Comparison of ENCODE assay signal across 1 cellular context in the genomic region with DNA sequence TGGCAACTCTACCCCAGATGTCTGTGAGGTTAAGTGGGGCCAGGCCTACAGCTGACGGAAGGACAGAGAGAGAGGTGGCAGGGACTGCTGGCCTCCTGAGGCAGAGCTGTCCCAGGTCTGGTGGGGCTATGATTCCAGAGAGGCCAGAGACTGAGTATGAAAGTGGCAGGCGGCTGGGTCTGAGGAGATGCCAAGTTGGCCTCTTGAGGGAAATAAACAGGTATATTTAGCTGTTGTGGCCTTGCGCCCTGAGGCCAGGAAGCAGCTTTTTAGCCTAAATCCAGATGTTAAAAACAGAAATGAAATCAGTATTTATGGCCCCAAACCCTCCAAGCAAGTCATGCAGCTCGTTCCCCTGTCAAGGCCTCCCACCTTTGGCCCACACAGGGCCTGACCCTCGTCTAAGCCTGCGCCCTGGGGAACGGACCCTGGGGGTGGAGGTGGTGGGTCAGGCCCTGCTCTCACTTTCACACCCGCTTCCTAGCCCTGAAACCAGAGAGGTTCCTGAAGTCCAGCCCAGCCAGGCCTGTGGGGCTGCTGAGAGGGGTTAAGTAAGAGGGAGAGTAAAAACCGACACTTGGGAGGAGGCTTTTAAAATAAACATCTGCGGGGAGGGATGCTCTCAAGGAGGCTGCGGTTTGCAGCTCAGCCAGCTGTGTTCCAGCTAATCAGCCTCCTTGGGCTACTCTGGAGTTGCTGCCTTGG.
TF ChIP-seq lines count a peak whose summit lies in the region.

No MANE protein-coding gene starts in this region.

TF ChIP-seq in GM23338, 12 proteins besides CTCF, POLR2A, EP300 and RAD21 (continued from another document):
- TF ChIP-seq, protein P1, sequence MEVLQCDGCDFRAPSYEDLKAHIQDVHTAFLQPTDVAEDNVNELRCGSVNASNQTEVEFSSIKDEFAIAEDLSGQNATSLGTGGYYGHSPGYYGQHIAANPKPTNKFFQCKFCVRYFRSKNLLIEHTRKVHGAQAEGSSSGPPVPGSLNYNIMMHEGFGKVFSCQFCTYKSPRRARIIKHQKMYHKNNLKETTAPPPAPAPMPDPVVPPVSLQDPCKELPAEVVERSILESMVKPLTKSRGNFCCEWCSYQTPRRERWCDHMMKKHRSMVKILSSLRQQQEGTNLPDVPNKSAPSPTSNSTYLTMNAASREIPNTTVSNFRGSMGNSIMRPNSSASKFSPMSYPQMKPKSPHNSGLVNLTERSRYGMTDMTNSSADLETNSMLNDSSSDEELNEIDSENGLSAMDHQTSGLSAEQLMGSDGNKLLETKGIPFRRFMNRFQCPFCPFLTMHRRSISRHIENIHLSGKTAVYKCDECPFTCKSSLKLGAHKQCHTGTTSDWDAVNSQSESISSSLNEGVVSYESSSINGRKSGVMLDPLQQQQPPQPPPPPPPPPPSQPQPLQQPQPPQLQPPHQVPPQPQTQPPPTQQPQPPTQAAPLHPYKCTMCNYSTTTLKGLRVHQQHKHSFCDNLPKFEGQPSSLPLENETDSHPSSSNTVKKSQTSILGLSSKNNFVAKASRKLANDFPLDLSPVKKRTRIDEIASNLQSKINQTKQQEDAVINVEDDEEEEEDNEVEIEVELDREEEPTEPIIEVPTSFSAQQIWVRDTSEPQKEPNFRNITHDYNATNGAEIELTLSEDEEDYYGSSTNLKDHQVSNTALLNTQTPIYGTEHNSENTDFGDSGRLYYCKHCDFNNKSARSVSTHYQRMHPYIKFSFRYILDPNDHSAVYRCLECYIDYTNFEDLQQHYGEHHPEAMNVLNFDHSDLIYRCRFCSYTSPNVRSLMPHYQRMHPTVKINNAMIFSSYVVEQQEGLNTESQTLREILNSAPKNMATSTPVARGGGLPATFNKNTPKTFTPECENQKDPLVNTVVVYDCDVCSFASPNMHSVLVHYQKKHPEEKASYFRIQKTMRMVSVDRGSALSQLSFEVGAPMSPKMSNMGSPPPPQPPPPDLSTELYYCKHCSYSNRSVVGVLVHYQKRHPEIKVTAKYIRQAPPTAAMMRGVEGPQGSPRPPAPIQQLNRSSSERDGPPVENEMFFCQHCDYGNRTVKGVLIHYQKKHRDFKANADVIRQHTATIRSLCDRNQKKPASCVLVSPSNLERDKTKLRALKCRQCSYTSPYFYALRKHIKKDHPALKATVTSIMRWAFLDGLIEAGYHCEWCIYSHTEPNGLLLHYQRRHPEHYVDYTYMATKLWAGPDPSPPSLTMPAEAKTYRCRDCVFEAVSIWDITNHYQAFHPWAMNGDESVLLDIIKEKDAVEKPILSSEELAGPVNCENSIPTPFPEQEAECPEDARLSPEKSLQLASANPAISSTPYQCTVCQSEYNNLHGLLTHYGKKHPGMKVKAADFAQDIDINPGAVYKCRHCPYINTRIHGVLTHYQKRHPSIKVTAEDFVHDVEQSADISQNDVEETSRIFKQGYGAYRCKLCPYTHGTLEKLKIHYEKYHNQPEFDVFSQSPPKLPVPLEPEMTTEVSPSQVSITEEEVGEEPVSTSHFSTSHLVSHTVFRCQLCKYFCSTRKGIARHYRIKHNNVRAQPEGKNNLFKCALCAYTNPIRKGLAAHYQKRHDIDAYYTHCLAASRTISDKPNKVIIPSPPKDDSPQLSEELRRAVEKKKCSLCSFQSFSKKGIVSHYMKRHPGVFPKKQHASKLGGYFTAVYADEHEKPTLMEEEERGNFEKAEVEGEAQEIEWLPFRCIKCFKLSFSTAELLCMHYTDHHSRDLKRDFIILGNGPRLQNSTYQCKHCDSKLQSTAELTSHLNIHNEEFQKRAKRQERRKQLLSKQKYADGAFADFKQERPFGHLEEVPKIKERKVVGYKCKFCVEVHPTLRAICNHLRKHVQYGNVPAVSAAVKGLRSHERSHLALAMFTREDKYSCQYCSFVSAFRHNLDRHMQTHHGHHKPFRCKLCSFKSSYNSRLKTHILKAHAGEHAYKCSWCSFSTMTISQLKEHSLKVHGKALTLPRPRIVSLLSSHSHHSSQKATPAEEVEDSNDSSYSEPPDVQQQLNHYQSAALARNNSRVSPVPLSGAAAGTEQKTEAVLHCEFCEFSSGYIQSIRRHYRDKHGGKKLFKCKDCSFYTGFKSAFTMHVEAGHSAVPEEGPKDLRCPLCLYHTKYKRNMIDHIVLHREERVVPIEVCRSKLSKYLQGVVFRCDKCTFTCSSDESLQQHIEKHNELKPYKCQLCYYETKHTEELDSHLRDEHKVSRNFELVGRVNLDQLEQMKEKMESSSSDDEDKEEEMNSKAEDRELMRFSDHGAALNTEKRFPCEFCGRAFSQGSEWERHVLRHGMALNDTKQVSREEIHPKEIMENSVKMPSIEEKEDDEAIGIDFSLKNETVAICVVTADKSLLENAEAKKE (CRISPR knock-in tag; IDR thresholded peaks at IDR 0.05), result no peak
- TF ChIP-seq EZH2phosphoT487 (IDR thresholded peaks at IDR 0.05; ENCODE audit: unreplicated experiment) (no peak), EZH2 (IDR thresholded peaks at IDR 0.05; ENCODE audit: low read depth, unreplicated experiment) (no peak), JUNB (IDR thresholded peaks at IDR 0.05; ENCODE audit: unreplicated experiment) (no peak), CREB1 (CRISPR knock-in tag; IDR thresholded peaks at IDR 0.05; ENCODE audit: low read depth) (no peak), ZNF331 (CRISPR knock-in tag; IDR thresholded peaks at IDR 0.05; ENCODE audit: low read depth) (no peak), STAT1 (IDR thresholded peaks at IDR 0.05; ENCODE audit: unreplicated experiment) (no peak), ZNF114 (CRISPR knock-in tag; IDR thresholded peaks at IDR 0.05) (no peak)
- TF ChIP-seq, protein P2, sequence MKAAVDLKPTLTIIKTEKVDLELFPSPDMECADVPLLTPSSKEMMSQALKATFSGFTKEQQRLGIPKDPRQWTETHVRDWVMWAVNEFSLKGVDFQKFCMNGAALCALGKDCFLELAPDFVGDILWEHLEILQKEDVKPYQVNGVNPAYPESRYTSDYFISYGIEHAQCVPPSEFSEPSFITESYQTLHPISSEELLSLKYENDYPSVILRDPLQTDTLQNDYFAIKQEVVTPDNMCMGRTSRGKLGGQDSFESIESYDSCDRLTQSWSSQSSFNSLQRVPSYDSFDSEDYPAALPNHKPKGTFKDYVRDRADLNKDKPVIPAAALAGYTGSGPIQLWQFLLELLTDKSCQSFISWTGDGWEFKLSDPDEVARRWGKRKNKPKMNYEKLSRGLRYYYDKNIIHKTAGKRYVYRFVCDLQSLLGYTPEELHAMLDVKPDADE (IDR thresholded peaks at IDR 0.05), result no peak
